29 cellular contexts compared by ENCODE assay signal in genomic region chr4:85965529-85965928, GRCh38.
"Had no signal": no experiment of that assay in that cellular context is flagged by ENCODE, and none has a peak within 500 bp of the region (broad histone marks: within the 10 kb centered on the region; RNA-seq: fewer than 3 reads in every experiment).

No MANE protein-coding gene starts in this region.

- H3K27ac ChIP-seq: brain microvascular endothelial cell, dorsolateral prefrontal cortex, VCaP had no signal

- DNase-seq: activated CD4-positive, alpha-beta memory T cell treated with anti-CD3 and anti-CD28 coated beads, Interleukin-2, amount 10 ng/mL, durations not matched to agents 7 days and 5 days; activated CD4-positive, alpha-beta T cell treated with anti-CD3 and anti-CD28 coated beads for 1 hour; activated CD4-positive, alpha-beta T cell treated with anti-CD3 and anti-CD28 coated beads for 4 hours; activated CD4-positive, alpha-beta T cell treated with anti-CD3 and anti-CD28 coated beads, Interleukin-2, amount 10 ng/mL, durations not matched to agents 7 days and 5 days; activated CD4-positive, alpha-beta T cell treated with anti-CD3 and anti-CD28 coated beads, Interleukin-2, amount 50 U/mL, for 4 hours; activated CD8-positive, alpha-beta memory T cell treated with anti-CD3 and anti-CD28 coated beads, Interleukin-2, amount 50 U/mL, for 48 hours; activated gamma-delta T cell; activated naive CD4-positive, alpha-beta T cell; activated naive CD4-positive, alpha-beta T cell treated with anti-CD3 and anti-CD28 coated beads, Interleukin-2, amount 10 ng/mL, durations not matched to agents 7 days and 5 days; activated naive CD8-positive, alpha-beta T cell treated with anti-CD3 and anti-CD28 coated beads, Interleukin-2, amount 10 ng/mL, durations not matched to agents 7 days and 5 days; activated T-cell treated with anti-CD3 and anti-CD28 coated beads for 4 hours; activated T-cell treated with anti-CD3 and anti-CD28 coated beads, Interleukin-2, amount 50 U/mL, for 24 hours; activated T-cell treated with anti-CD3 and anti-CD28 coated beads, Interleukin-2, amount 50 U/mL, for 72 hours; amniotic stem cell; anterior cingulate cortex; brain microvascular endothelial cell; dorsolateral prefrontal cortex; effector memory CD4-positive, alpha-beta T cell; endodermal cell; foreskin fibroblast; head of caudate nucleus; T-helper 2 cell had no signal

- H3K27me3 ChIP-seq: brain microvascular endothelial cell, dorsolateral prefrontal cortex had no signal

- H3K36me3 ChIP-seq: brain microvascular endothelial cell had no signal

- FAIRE-seq: bronchial epithelial cell, frontal cortex had no signal

- H3K4me3 ChIP-seq: coronary artery, dorsolateral prefrontal cortex had no signal

- ATAC-seq: activated naive CD4-positive, alpha-beta T cell treated with anti-CD3 and anti-CD28 coated beads, Interleukin-2, amount 50 U/mL, for 72 hours; activated T-cell treated with anti-CD3 and anti-CD28 coated beads, Interleukin-2, amount 50 U/mL, for 72 hours; esophagus mucosa; WTC11 had no signal
